In genomic region chr22:37079158-37079557, GRCh38 we compare ENCODE assay signal across 1 cellular context.
TF ChIP-seq lines count a peak whose summit lies in the region.

No MANE protein-coding gene starts in this region.

TF ChIP-seq in IMR-90, 13 proteins besides CTCF, POLR2A, EP300 and RAD21 (continued from another document):
- TF ChIP-seq, protein P1, sequence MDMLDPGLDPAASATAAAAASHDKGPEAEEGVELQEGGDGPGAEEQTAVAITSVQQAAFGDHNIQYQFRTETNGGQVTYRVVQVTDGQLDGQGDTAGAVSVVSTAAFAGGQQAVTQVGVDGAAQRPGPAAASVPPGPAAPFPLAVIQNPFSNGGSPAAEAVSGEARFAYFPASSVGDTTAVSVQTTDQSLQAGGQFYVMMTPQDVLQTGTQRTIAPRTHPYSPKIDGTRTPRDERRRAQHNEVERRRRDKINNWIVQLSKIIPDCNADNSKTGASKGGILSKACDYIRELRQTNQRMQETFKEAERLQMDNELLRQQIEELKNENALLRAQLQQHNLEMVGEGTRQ (IDR thresholded peaks at IDR 0.05; ENCODE audit: low read depth, low read length): no peak
- TF ChIP-seq SMC3 (IDR thresholded peaks at IDR 0.05; ENCODE audit: low read depth, low read length) (no peak), CEBPB (IDR thresholded peaks at IDR 0.05; ENCODE audit: low read depth, low read length) (no peak), NFE2L2 (IDR thresholded peaks at IDR 0.05; ENCODE audit: low read depth, low read length) (no peak), MAFK (IDR thresholded peaks at IDR 0.05; ENCODE audit: low read depth, low read length) (no peak)
